Comparison of ENCODE assay signal across 1 cellular context in genomic region chr17:4514206-4514605, GRCh38.
TF ChIP-seq lines count a peak whose summit lies in the region.

No MANE protein-coding gene starts in this region.

TF ChIP-seq in HepG2, 621 proteins besides CTCF, POLR2A, EP300 and RAD21:
- TF ChIP-seq ZNF768 (CRISPR knock-in tag; IDR thresholded peaks at IDR 0.05) (peak; percentile 89), TIGD3 (CRISPR knock-in tag; IDR thresholded peaks at IDR 0.05; ENCODE audit: borderline replicate concordance) (no peak), FOSL2 (CRISPR knock-in tag; IDR thresholded peaks at IDR 0.05) (no peak), ZNF383 (CRISPR knock-in tag; IDR thresholded peaks at IDR 0.05; ENCODE audit: borderline replicate concordance) (no peak), ATF2 (CRISPR knock-in tag; IDR thresholded peaks at IDR 0.05) (no peak), ZNF17 (CRISPR knock-in tag; IDR thresholded peaks at IDR 0.05) (no peak)
